16 cellular contexts compared by ENCODE assay signal in the genomic region with DNA sequence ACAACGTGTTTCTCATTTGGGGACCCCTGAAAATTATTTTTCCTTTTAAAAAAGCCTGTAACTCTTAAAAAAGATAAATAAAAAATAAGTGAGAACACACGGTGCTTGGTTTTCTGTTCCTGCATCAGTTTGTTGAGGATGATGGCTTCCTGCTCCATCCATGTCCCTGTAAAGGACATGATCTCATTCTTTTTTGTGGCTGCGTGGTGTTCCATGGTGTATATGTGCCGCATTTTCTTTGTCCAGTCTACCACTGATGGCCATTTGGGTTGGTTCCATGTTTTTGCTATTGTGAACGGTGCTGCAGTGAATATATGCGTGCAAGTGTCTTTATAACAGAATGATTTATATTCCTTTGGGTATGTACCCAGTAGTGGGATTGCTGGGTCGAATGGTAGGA. TPM values are rescaled to one million over a fixed set of nuclear protein-coding genes. Genes with fewer than 3 reads are reported as not detected.
DNase-seq lines count a peak whose midpoint lies in the region; ATAC-seq and TF ChIP-seq lines count a peak whose summit lies in the region.
"Had no signal": no experiment of that assay in that cellular context is flagged by ENCODE, and none has a peak within 500 bp of the region (broad histone marks: within the 10 kb centered on the region; RNA-seq: fewer than 3 reads in every experiment).

No MANE protein-coding gene starts in this region.

- H3K36me3 Mint-ChIP-seq in activated T-cell treated with anti-CD3 and anti-CD28 coated beads, Interleukin-2, amount 50 U/mL, for 24 hours (ENCODE audit: low read depth): peaks cover 15% of the 10 kb centered on the region
- no peaks in the 10 kb centered on the region for H3K36me3 Mint-ChIP-seq in natural killer cell treated with Interleukin-12 subunit alpha and Interleukin-12 subunit beta and Interleukin-15 and Interleukin-18, amount 100 ng/mL, for 72 hours

- H3K4me1 Mint-ChIP-seq in activated T-cell treated with anti-CD3 and anti-CD28 coated beads, Interleukin-2, amount 50 U/mL, for 24 hours (ENCODE audit: low read depth): peaks cover 48% of the 10 kb centered on the region
- H3K4me1 Mint-ChIP-seq in natural killer cell treated with Interleukin-12 subunit alpha and Interleukin-12 subunit beta and Interleukin-15 and Interleukin-18, amount 100 ng/mL, for 72 hours (ENCODE audit: low read depth in 2 of 2): peaks cover 42 to 53% of the 10 kb centered on the region in 2 donors

- H3K27me3 ChIP-seq in body of pancreas: no peaks in the 10 kb centered on the region
- H3K27me3 ChIP-seq in upper lobe of left lung: no peaks in the 10 kb centered on the region
- H3K27me3 ChIP-seq: testis had no signal

- H3K27ac Mint-ChIP-seq in activated T-cell treated with anti-CD3 and anti-CD28 coated beads, Interleukin-2, amount 50 U/mL, for 24 hours: no peak overlapping the region
- H3K27ac Mint-ChIP-seq in natural killer cell treated with Interleukin-12 subunit alpha and Interleukin-12 subunit beta and Interleukin-15 and Interleukin-18, amount 100 ng/mL, for 72 hours: no peak overlapping the region
- H3K27ac Mint-ChIP-seq: activated T-helper 1 cell treated with anti-CD3 and anti-CD28 coated beads, Interleukin-12 subunit alpha, Interleukin-12 subunit beta, Interleukin-2, Interleukin-4 antibody, amounts not matched to agents 30 ng/mL and 10 ng/mL and 1 ng/mL, durations not matched to agents 14 hours and 24 hours and 36 hours had no signal

- H3K27ac ChIP-seq in body of pancreas (peak overlapping the region in 3 of 4 donors; percentile 84 to 93 (median 86)), upper lobe of left lung (peak overlapping the region; percentile 70 to 95 (median 94))
- H3K27ac ChIP-seq: testis had no signal

- H3K9me3 ChIP-seq in body of pancreas (no peaks in the 10 kb centered on the region), upper lobe of left lung (no peaks in the 10 kb centered on the region)
- H3K9me3 ChIP-seq: testis had no signal

- TF ChIP-seq POLR2A in body of pancreas (IDR thresholded peaks at IDR 0.05): no peak
- TF ChIP-seq POLR2A in upper lobe of left lung (IDR thresholded peaks at IDR 0.05): no peak

- H3K4me3 ChIP-seq in body of pancreas (no peak overlapping the region), upper lobe of left lung (peak overlapping the region in 1 of 4 donors; percentile 83)
- H3K4me3 ChIP-seq: testis had no signal

- no peak for ATAC-seq in body of pancreas
- ATAC-seq in natural killer cell treated with Interleukin-12 subunit alpha and Interleukin-12 subunit beta and Interleukin-15 and Interleukin-18, amount 100 ng/mL, for 72 hours: no peak
- no peak for ATAC-seq in upper lobe of left lung (ENCODE audit: low FRiP score in 2 of 2)
- ATAC-seq in GM21390 (IDR thresholded peaks at IDR 0.05; ENCODE audit: unreplicated experiment): no peak

- no peaks in the 10 kb centered on the region for H3K9me3 Mint-ChIP-seq in activated T-cell treated with anti-CD3 and anti-CD28 coated beads, Interleukin-2, amount 50 U/mL, for 24 hours
- no peaks in the 10 kb centered on the region for H3K9me3 Mint-ChIP-seq in natural killer cell treated with Interleukin-12 subunit alpha and Interleukin-12 subunit beta and Interleukin-15 and Interleukin-18, amount 100 ng/mL, for 72 hours
- H3K9me3 Mint-ChIP-seq: activated T-helper 1 cell treated with anti-CD3 and anti-CD28 coated beads, Interleukin-12 subunit alpha, Interleukin-12 subunit beta, Interleukin-2, Interleukin-4 antibody, amounts not matched to agents 30 ng/mL and 10 ng/mL and 1 ng/mL, durations not matched to agents 14 hours and 24 hours and 36 hours had no signal

- H3K4me3 Mint-ChIP-seq in activated T-cell treated with anti-CD3 and anti-CD28 coated beads, Interleukin-2, amount 50 U/mL, for 24 hours: peak overlapping the region; percentile 19
- H3K4me3 Mint-ChIP-seq in natural killer cell treated with Interleukin-12 subunit alpha and Interleukin-12 subunit beta and Interleukin-15 and Interleukin-18, amount 100 ng/mL, for 72 hours: peak overlapping the region; percentile 18

- H3K27me3 Mint-ChIP-seq in activated T-cell treated with anti-CD3 and anti-CD28 coated beads, Interleukin-2, amount 50 U/mL, for 24 hours: no peaks in the 10 kb centered on the region
- H3K27me3 Mint-ChIP-seq in natural killer cell treated with Interleukin-12 subunit alpha and Interleukin-12 subunit beta and Interleukin-15 and Interleukin-18, amount 100 ng/mL, for 72 hours: no peaks in the 10 kb centered on the region

- DNase-seq in activated T-cell treated with anti-CD3 and anti-CD28 coated beads, Interleukin-2, amount 50 U/mL, for 24 hours: no peak
- DNase-seq in activated T-cell treated with anti-CD3 and anti-CD28 coated beads, Interleukin-2, amount 50 U/mL, for 48 hours: no peak
- no peak for DNase-seq in body of pancreas
- no peak for DNase-seq in natural killer cell treated with Interleukin-12 subunit alpha and Interleukin-12 subunit beta and Interleukin-15 and Interleukin-18, amount 100 ng/mL, for 72 hours (ENCODE audit: low spot score)
- no peak for DNase-seq in upper lobe of left lung
- DNase-seq in NCI-H187 (lab: John Stamatoyannopoulos, UW): no peak
- DNase-seq in EL: no peak
- DNase-seq: activated CD4-positive, alpha-beta T cell treated with anti-CD3 and anti-CD28 coated beads, Interleukin-2, amount 50 U/mL, for 48 hours; amniotic stem cell; CD4-positive, CD25-positive, alpha-beta regulatory T cell; mesendoderm; NCI-H510A; stimulated activated CD4-positive, alpha-beta T cell treated with anti-CD3 and anti-CD28 coated beads, Interleukin-15, amount 100 ng/mL, for 24 hours; testis had no signal

- intact Hi-C loops in body of pancreas (cut with DNase I): no loop called here

- H3K4me1 ChIP-seq in body of pancreas (peaks cover 63% of the 10 kb centered on the region), upper lobe of left lung (peaks cover 50 to 62% (median 52%) of the 10 kb centered on the region in 4 donors)

- no peak for TF ChIP-seq EP300 in upper lobe of left lung (IDR thresholded peaks at IDR 0.05)

- no peak for TF ChIP-seq CTCF in body of pancreas (IDR thresholded peaks at IDR 0.05)
- no peak for TF ChIP-seq CTCF in upper lobe of left lung (IDR thresholded peaks at IDR 0.05)

- H3K36me3 ChIP-seq in body of pancreas (replicated peaks in 1 of 2; ENCODE audit: insufficient read depth in 1 of 2, low read depth in 2 of 2) (no peaks in the 10 kb centered on the region), upper lobe of left lung (no peaks in the 10 kb centered on the region)

- 82 to 84% methylated on average over 7 of the region's 7 CpGs for WGBS in body of pancreas, 2 donors
- 91 to 92% methylated on average over 7 of the region's 7 CpGs for WGBS in upper lobe of left lung, 2 donors

RNA-seq across cellular contexts. Expression of a gene that starts 2.3 kb away (rescaled TPM):
- total RNA-seq in body of pancreas (100 to 1,000 TPM in 1 of 2 donors, 10 to 100 TPM in 1; 99.1 to 118 TPM), upper lobe of left lung (100 to 1,000 TPM in 5 of 6 donors, 10 to 100 TPM in 1; 97.4 to 742 (median 396) TPM)
- total RNA-seq in natural killer cell treated with Interleukin-12 subunit alpha and Interleukin-12 subunit beta and Interleukin-15 and Interleukin-18, amount 100 ng/mL, for 72 hours: 10 to 100 TPM; 49.3 to 54.9 TPM
